Comparison of ENCODE assay signal across 9 cellular contexts in the genomic region with DNA sequence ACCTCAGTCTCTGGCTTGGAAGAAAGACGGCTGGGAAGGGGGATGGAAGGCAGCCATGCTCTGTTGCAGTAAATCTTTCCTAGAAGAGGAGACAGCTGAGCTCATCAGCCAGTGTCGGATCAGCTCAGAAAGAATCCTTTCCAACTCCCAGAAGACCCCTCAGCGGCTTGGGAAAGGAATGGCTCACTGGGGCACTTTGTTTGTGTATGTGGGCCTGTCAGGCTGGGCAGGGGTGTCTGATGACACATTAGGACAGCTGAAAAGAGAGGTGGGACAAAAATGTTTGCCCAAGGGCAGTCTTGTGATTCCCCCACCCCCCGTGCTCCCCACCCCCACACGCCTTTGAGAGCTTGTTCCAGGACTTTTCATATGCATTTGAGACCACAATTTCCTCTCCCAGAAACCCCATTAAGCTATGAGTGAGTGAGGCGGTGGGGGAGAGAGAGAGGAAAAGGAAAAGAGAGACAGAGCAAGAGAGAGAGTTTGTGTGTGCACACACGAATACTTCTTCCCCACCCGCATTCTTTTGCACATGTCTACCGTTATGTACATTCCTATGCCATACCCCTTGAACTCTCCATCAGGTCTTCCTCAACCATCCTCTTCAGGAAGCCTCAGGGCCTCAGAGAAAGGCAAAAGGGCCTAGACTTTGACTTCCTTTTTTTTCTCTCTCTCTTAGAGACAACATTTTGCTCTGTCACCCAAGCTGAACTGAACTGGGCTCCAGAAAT.
DNase-seq lines count a peak whose midpoint lies in the region; ATAC-seq, FAIRE-seq and TF ChIP-seq lines count a peak whose summit lies in the region.
"Had no signal": no experiment of that assay in that cellular context is flagged by ENCODE, and none has a peak within 500 bp of the region (broad histone marks: within the 10 kb centered on the region; RNA-seq: fewer than 3 reads in every experiment).

No MANE protein-coding gene starts in this region.

- H3K4me1 Mint-ChIP-seq in HFFc6 (ENCODE audit: low read depth) = peaks cover 36% of the 10 kb centered on the region
- H3K4me1 Mint-ChIP-seq in stimulated activated effector memory CD8-positive, alpha-beta T cell treated with anti-CD3 and anti-CD28 coated beads, Interleukin-12 subunit alpha, Interleukin-12 subunit beta, amount 100 ng/mL, for 72 hours = peaks cover 24% of the 10 kb centered on the region

- dilution Hi-C loops in endothelial cell of umbilical vein (cut with MboI; ENCODE audit: extremely low pct_ligation_motif_present, low sequenced_read_pairs) = no loop called here

- FAIRE-seq in RCC 7860 (lab: Jason Lieb, UNC) = no peak
- FAIRE-seq in endothelial cell of umbilical vein (lab: Jason Lieb, UNC) = peak; percentile 44

- H4K20me1 ChIP-seq in endothelial cell of umbilical vein (replicated peaks; ENCODE audit: control insufficient read depth, extremely low read depth, insufficient read depth, low read length) = no peaks in the 10 kb centered on the region

- BruUV-seq in endothelial cell of umbilical vein (replicated peaks; lab: Mats Ljungman, UMichigan) = no TSS peak

- no peak overlapping the region for H3K9ac ChIP-seq in endothelial cell of umbilical vein (replicated peaks; ENCODE audit: extremely low read depth, insufficient read depth, low read length)

- TF ChIP-seq POLR2A in endothelial cell of umbilical vein (IDR thresholded peaks at IDR 0.05; ENCODE audit: low read depth, low read length) = no peak

- H3K36me3 Mint-ChIP-seq in HFFc6 (ENCODE audit: low read depth) = no peaks in the 10 kb centered on the region
- H3K36me3 Mint-ChIP-seq in stimulated activated effector memory CD8-positive, alpha-beta T cell treated with anti-CD3 and anti-CD28 coated beads, Interleukin-12 subunit alpha, Interleukin-12 subunit beta, amount 100 ng/mL, for 72 hours = no peaks in the 10 kb centered on the region
- H3K36me3 Mint-ChIP-seq: natural killer cell treated with Interleukin-12 subunit alpha and Interleukin-12 subunit beta and Interleukin-15 and Interleukin-18, amount 100 ng/mL, for 72 hours had no signal

- intact Hi-C loops in endothelial cell of umbilical vein (cut with micrococcal nuclease) = no loop called here

- CTCF ChIA-PET in endothelial cell of umbilical vein (lab: Charles Lee) = interaction anchor here (0.5 kb wide), 1 partner anchor 63 kb away, joined by 3 read pairs; no protein-coding TSS in a partner anchor
- CTCF ChIA-PET in GM10248 (lab: Yijun Ruan, JAX) = interaction anchor here (0.8 to 1.6 kb wide), 4 partner anchors 11 to 22 kb away, joined by 3 to 6 read pairs (median 3); no protein-coding TSS in a partner anchor

- no peaks in the 10 kb centered on the region for H3K36me3 ChIP-seq in endothelial cell of umbilical vein (ENCODE audit: control insufficient read depth in 2 of 2, extremely low read depth in 1 of 2, insufficient read depth in 2 of 2, low read length in 2 of 2)

- no peak overlapping the region for H3K4me3 Mint-ChIP-seq in HFFc6
- no peak overlapping the region for H3K4me3 Mint-ChIP-seq in stimulated activated effector memory CD8-positive, alpha-beta T cell treated with anti-CD3 and anti-CD28 coated beads, Interleukin-12 subunit alpha, Interleukin-12 subunit beta, amount 100 ng/mL, for 72 hours
- H3K4me3 Mint-ChIP-seq: natural killer cell treated with Interleukin-12 subunit alpha and Interleukin-12 subunit beta and Interleukin-15 and Interleukin-18, amount 100 ng/mL, for 72 hours had no signal

- no peaks in the 10 kb centered on the region for H3K27me3 ChIP-seq in endothelial cell of umbilical vein (ENCODE audit: control insufficient read depth in 2 of 2, insufficient read depth in 2 of 2, low read length in 2 of 2)

- no peak overlapping the region for H3K27ac ChIP-seq in endothelial cell of umbilical vein (ENCODE audit: insufficient read depth, low read depth, low read length)

- POLR2A ChIA-PET in endothelial cell of umbilical vein (lab: Charles Lee) (interaction anchor here (0.6 kb wide), 1 partner anchor 79 kb away, joined by 5 read pairs; no protein-coding TSS in a partner anchor), GM10248 (lab: Yijun Ruan, JAX) (no interaction called here)

- no peaks in the 10 kb centered on the region for H3K9me1 ChIP-seq in endothelial cell of umbilical vein (replicated peaks; ENCODE audit: control insufficient read depth, extremely low read depth, insufficient read depth, low read length)

- no peaks in the 10 kb centered on the region for H3K9me3 ChIP-seq in endothelial cell of umbilical vein (replicated peaks; ENCODE audit: control insufficient read depth, insufficient read depth, low read length)

- ATAC-seq in stimulated activated effector memory CD8-positive, alpha-beta T cell treated with anti-CD3 and anti-CD28 coated beads, Interleukin-12 subunit alpha, Interleukin-12 subunit beta, amount 100 ng/mL, for 72 hours = no peak
- no peak for ATAC-seq in GM18520 (IDR thresholded peaks at IDR 0.05; ENCODE audit: unreplicated experiment)
- ATAC-seq: natural killer cell treated with Interleukin-12 subunit alpha and Interleukin-12 subunit beta and Interleukin-15 and Interleukin-18, amount 100 ng/mL, for 72 hours had no signal

- no peaks in the 10 kb centered on the region for H3K79me2 ChIP-seq in endothelial cell of umbilical vein (ENCODE audit: control insufficient read depth, insufficient read depth, low read length)

- no peak overlapping the region for H3K4me2 ChIP-seq in endothelial cell of umbilical vein (ENCODE audit: insufficient read depth, low read length)

- peaks cover 13% of the 10 kb centered on the region for H3K4me1 ChIP-seq in endothelial cell of umbilical vein (ENCODE audit: control insufficient read depth, extremely low read depth, insufficient read depth, low read length)

- H2AFZ ChIP-seq in endothelial cell of umbilical vein (ENCODE audit: low read depth, low read length) = no peak overlapping the region

- no peak overlapping the region for H3K4me3 ChIP-seq in endothelial cell of umbilical vein (replicated peaks in 1 of 3; ENCODE audit: insufficient read depth in 1 of 3, low read depth in 1 of 3, low read length in 3 of 3)

- TF ChIP-seq CTCF in HFFc6 (IDR thresholded peaks at IDR 0.05) (no peak), endothelial cell of umbilical vein (IDR thresholded peaks at IDR 0.05; ENCODE audit: extremely low read depth in 1 of 2, insufficient read depth in 1 of 2, low read depth in 1 of 2, low read length in 2 of 2) (no peak), GM10248 (IDR thresholded peaks at IDR 0.05; ENCODE audit: control extremely low read depth, extremely low read depth, low read depth, missing control alignments) (no peak)

- DNase-seq in HFFc6 (no peak), RCC 7860 (ENCODE audit: low spot score) (peak; percentile 32), endothelial cell of umbilical vein (ENCODE audit: low read depth, low spot score) (no peak), GM10248 (ENCODE audit: extremely low spot score) (no peak), activated gamma-delta T cell treated with Interleukin-2 at 50 U/mL for 16 hours (no peak)
- no peak for DNase-seq in stimulated activated effector memory CD8-positive, alpha-beta T cell treated with anti-CD3 and anti-CD28 coated beads, Interleukin-12 subunit alpha, Interleukin-12 subunit beta, amount 100 ng/mL, for 72 hours (ENCODE audit: low spot score in 2 of 2)
- DNase-seq: NCI-H774 had no signal

- peak overlapping the region; percentile 52; the same call in 1 of the 2 replicates for H3K27ac Mint-ChIP-seq in HFFc6
- H3K27ac Mint-ChIP-seq in stimulated activated effector memory CD8-positive, alpha-beta T cell treated with anti-CD3 and anti-CD28 coated beads, Interleukin-12 subunit alpha, Interleukin-12 subunit beta, amount 100 ng/mL, for 72 hours = peak overlapping the region; percentile 66
- H3K27ac Mint-ChIP-seq: natural killer cell treated with Interleukin-12 subunit alpha and Interleukin-12 subunit beta and Interleukin-15 and Interleukin-18, amount 100 ng/mL, for 72 hours had no signal

- no peaks in the 10 kb centered on the region for H3K9me3 Mint-ChIP-seq in HFFc6
- H3K9me3 Mint-ChIP-seq in stimulated activated effector memory CD8-positive, alpha-beta T cell treated with anti-CD3 and anti-CD28 coated beads, Interleukin-12 subunit alpha, Interleukin-12 subunit beta, amount 100 ng/mL, for 72 hours = no peaks in the 10 kb centered on the region
- H3K9me3 Mint-ChIP-seq: natural killer cell treated with Interleukin-12 subunit alpha and Interleukin-12 subunit beta and Interleukin-15 and Interleukin-18, amount 100 ng/mL, for 72 hours had no signal

- H3K27me3 Mint-ChIP-seq in HFFc6 (ENCODE audit: insufficient read depth) = peaks cover 1% of the 10 kb centered on the region; the same call in 1 of the 2 replicates
- H3K27me3 Mint-ChIP-seq: natural killer cell treated with Interleukin-12 subunit alpha and Interleukin-12 subunit beta and Interleukin-15 and Interleukin-18, amount 100 ng/mL, for 72 hours had no signal

TF ChIP-seq in endothelial cell of umbilical vein, 7 proteins besides CTCF, POLR2A, EP300 and RAD21:
- no peak for TF ChIP-seq MYC (IDR thresholded peaks at IDR 0.05; ENCODE audit: low read depth, low read length)
- no peak for TF ChIP-seq GATA2 (IDR thresholded peaks at IDR 0.05; ENCODE audit: insufficient read depth, insufficient read length, low read depth, low read length)
- no peak for TF ChIP-seq POLR2AphosphoS5 (IDR thresholded peaks at IDR 0.05; ENCODE audit: insufficient read depth, low read depth, low read length)
- TF ChIP-seq, protein P1, sequence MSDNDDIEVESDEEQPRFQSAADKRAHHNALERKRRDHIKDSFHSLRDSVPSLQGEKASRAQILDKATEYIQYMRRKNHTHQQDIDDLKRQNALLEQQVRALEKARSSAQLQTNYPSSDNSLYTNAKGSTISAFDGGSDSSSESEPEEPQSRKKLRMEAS (IDR thresholded peaks at IDR 0.05; ENCODE audit: insufficient read depth, insufficient read length) = no peak
- no peak for TF ChIP-seq EZH2 (IDR thresholded peaks at IDR 0.05; ENCODE audit: borderline replicate concordance, low read depth, low read length, severe bottlenecking)
- TF ChIP-seq JUN (IDR thresholded peaks at IDR 0.05; ENCODE audit: borderline replicate concordance, insufficient read depth, insufficient read length, low read depth) = no peak
- no peak for TF ChIP-seq FOS (IDR thresholded peaks at IDR 0.05; ENCODE audit: borderline replicate concordance, insufficient read depth, low read length)
TF ChIP-seq in endothelial cell of umbilical vein: peak in this region for 0.
